ENCODE assay signal across 11 cellular contexts in the genomic region with DNA sequence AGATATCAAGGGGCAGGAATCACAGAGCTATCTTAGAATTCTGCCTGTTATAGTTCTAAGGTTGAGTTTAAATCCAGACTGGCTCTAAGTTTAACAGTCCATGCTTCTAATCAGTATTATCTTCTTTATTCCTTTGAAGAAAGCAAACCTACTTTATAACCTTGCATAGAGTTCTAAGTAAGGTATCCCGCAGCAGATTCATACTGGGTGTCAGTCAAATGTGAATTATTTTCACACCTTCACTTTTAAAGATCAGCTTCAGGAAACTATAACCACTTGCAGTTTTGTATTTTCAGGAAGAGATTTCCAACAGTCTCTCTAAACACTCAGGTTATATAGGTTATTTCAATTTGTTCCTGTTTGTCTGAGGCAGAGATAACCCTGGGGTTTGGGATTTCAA. TPM values are rescaled to one million over a fixed set of nuclear protein-coding genes. Genes with fewer than 3 reads are reported as not detected.
A peak's percentile ranks its signal among the peaks of the same experiment; 100 is the strongest.
DNase-seq lines count a peak whose midpoint lies in the region; ATAC-seq and TF ChIP-seq lines count a peak whose summit lies in the region.
"Had no signal": no experiment of that assay in that cellular context is flagged by ENCODE, and none has a peak within 500 bp of the region (broad histone marks: within the 10 kb centered on the region; RNA-seq: fewer than 3 reads in every experiment).

No MANE protein-coding gene starts in this region.

- peak overlapping the region; percentile 58 to 87 (median 71) for H3K27ac Mint-ChIP-seq in CD14-positive monocyte
- peak overlapping the region; percentile 89 for H3K27ac Mint-ChIP-seq in activated T-helper 1 cell treated with anti-CD3 and anti-CD28 coated beads, Interleukin-12 subunit alpha, Interleukin-12 subunit beta, Interleukin-2, Interleukin-4 antibody, amounts not matched to agents 30 ng/mL and 10 ng/mL and 1 ng/mL, durations not matched to agents 14 hours and 24 hours and 36 hours
- no peak overlapping the region for H3K27ac Mint-ChIP-seq in WTC11

- H3K9me3 Mint-ChIP-seq in CD14-positive monocyte (peaks cover 0 to 2% (median 0%) of the 10 kb centered on the region in 7 donors), WTC11 (no peaks in the 10 kb centered on the region)
- no peaks in the 10 kb centered on the region for H3K9me3 Mint-ChIP-seq in activated T-helper 1 cell treated with anti-CD3 and anti-CD28 coated beads, Interleukin-12 subunit alpha, Interleukin-12 subunit beta, Interleukin-2, Interleukin-4 antibody, amounts not matched to agents 30 ng/mL and 10 ng/mL and 1 ng/mL, durations not matched to agents 14 hours and 24 hours and 36 hours

- peaks cover 8 to 15% of the 10 kb centered on the region in 2 donors for H3K36me3 Mint-ChIP-seq in CD14-positive monocyte
- peaks cover 50% of the 10 kb centered on the region for H3K36me3 Mint-ChIP-seq in activated T-helper 1 cell treated with anti-CD3 and anti-CD28 coated beads, Interleukin-12 subunit alpha, Interleukin-12 subunit beta, Interleukin-2, Interleukin-4 antibody, amounts not matched to agents 30 ng/mL and 10 ng/mL and 1 ng/mL, durations not matched to agents 14 hours and 24 hours and 36 hours (ENCODE audit: low read depth)
- H3K36me3 Mint-ChIP-seq in WTC11, result 0 out of 2 replicates have a peak, but pooled peaks cover 2% of the 10 kb centered on the region

- CTCF ChIA-PET in WTC11 (lab: Charles Lee), result interaction anchor here (0.6 kb wide), 1 partner anchor 25 kb away, joined by 4 read pairs; no protein-coding TSS in a partner anchor

- no peak for DNase-seq in CD14-positive monocyte (ENCODE audit: low spot score)
- no peak for DNase-seq in activated T-helper 1 cell treated with anti-CD3 and anti-CD28 coated beads, Interleukin-12 subunit alpha, Interleukin-12 subunit beta, Interleukin-2, Interleukin-4 antibody, amounts not matched to agents 30 ng/mL and 10 ng/mL and 1 ng/mL, durations not matched to agents 14 hours and 24 hours and 36 hours (ENCODE audit: low spot score)
- no peak for DNase-seq in NCI-H2107 (lab: John Stamatoyannopoulos, UW)
- DNase-seq in stimulated activated CD4-positive, alpha-beta T cell treated with anti-CD3 and anti-CD28 coated beads, Interleukin-2, amount 100 ng/mL, for 48 hours, result no peak
- no peak for DNase-seq in WTC11 (ENCODE audit: low spot score)
- no peak for DNase-seq in NCI-H345 treated with DMSO at 0.1 percent for 48 hours (lab: John Stamatoyannopoulos, UW; ENCODE audit: unreplicated experiment)
- DNase-seq: heart right ventricle, NCI-H774 had no signal

- intact Hi-C loops in CD14-positive monocyte (cut with micrococcal nuclease), result no loop called here
- intact Hi-C loops in activated T-helper 1 cell treated with anti-CD3 and anti-CD28 coated beads, Interleukin-12 subunit alpha, Interleukin-12 subunit beta, Interleukin-2, Interleukin-4 antibody, amounts not matched to agents 30 ng/mL and 10 ng/mL and 1 ng/mL, durations not matched to agents 14 hours and 24 hours and 36 hours (cut with micrococcal nuclease), result loop anchor here (1.0 to 10.0 kb wide), 6 partner anchors 21 to 626 kb away; a partner anchor contains a TSS

- peaks cover 0 to 2% (median 0%) of the 10 kb centered on the region in 3 donors for H3K27me3 Mint-ChIP-seq in CD14-positive monocyte (ENCODE audit: low read depth in 3 of 3)
- H3K27me3 Mint-ChIP-seq in activated T-helper 1 cell treated with anti-CD3 and anti-CD28 coated beads, Interleukin-12 subunit alpha, Interleukin-12 subunit beta, Interleukin-2, Interleukin-4 antibody, amounts not matched to agents 30 ng/mL and 10 ng/mL and 1 ng/mL, durations not matched to agents 14 hours and 24 hours and 36 hours (ENCODE audit: insufficient read depth), result no peaks in the 10 kb centered on the region
- H3K27me3 Mint-ChIP-seq in WTC11 (ENCODE audit: low read depth), result no peaks in the 10 kb centered on the region

- H3K4me1 Mint-ChIP-seq in CD14-positive monocyte, result peaks cover 30% of the 10 kb centered on the region
- H3K4me1 Mint-ChIP-seq in activated T-helper 1 cell treated with anti-CD3 and anti-CD28 coated beads, Interleukin-12 subunit alpha, Interleukin-12 subunit beta, Interleukin-2, Interleukin-4 antibody, amounts not matched to agents 30 ng/mL and 10 ng/mL and 1 ng/mL, durations not matched to agents 14 hours and 24 hours and 36 hours (ENCODE audit: low read depth), result peaks cover 70% of the 10 kb centered on the region
- peaks cover 11% of the 10 kb centered on the region for H3K4me1 Mint-ChIP-seq in WTC11

- POLR2A ChIA-PET in WTC11 (lab: Charles Lee), result no interaction called here

- ATAC-seq in GM19397 (IDR thresholded peaks at IDR 0.05; ENCODE audit: unreplicated experiment), result peak; percentile 15
- ATAC-seq in HG03097 (IDR thresholded peaks at IDR 0.05; ENCODE audit: low FRiP score, unreplicated experiment), result peak; percentile 7
- ATAC-seq in WTC11, result no peak

- H3K4me3 Mint-ChIP-seq in CD14-positive monocyte, result no peak overlapping the region
- H3K4me3 Mint-ChIP-seq in activated T-helper 1 cell treated with anti-CD3 and anti-CD28 coated beads, Interleukin-12 subunit alpha, Interleukin-12 subunit beta, Interleukin-2, Interleukin-4 antibody, amounts not matched to agents 30 ng/mL and 10 ng/mL and 1 ng/mL, durations not matched to agents 14 hours and 24 hours and 36 hours, result peak overlapping the region; percentile 73
- H3K4me3 Mint-ChIP-seq in WTC11, result no peak overlapping the region

- TF ChIP-seq CTCF in CD14-positive monocyte (IDR thresholded peaks at IDR 0.05) (no peak), WTC11 (IDR thresholded peaks at IDR 0.05) (no peak)

TF ChIP-seq in WTC11, 78 proteins besides CTCF, POLR2A, EP300 and RAD21:
- TF ChIP-seq, protein P1, sequence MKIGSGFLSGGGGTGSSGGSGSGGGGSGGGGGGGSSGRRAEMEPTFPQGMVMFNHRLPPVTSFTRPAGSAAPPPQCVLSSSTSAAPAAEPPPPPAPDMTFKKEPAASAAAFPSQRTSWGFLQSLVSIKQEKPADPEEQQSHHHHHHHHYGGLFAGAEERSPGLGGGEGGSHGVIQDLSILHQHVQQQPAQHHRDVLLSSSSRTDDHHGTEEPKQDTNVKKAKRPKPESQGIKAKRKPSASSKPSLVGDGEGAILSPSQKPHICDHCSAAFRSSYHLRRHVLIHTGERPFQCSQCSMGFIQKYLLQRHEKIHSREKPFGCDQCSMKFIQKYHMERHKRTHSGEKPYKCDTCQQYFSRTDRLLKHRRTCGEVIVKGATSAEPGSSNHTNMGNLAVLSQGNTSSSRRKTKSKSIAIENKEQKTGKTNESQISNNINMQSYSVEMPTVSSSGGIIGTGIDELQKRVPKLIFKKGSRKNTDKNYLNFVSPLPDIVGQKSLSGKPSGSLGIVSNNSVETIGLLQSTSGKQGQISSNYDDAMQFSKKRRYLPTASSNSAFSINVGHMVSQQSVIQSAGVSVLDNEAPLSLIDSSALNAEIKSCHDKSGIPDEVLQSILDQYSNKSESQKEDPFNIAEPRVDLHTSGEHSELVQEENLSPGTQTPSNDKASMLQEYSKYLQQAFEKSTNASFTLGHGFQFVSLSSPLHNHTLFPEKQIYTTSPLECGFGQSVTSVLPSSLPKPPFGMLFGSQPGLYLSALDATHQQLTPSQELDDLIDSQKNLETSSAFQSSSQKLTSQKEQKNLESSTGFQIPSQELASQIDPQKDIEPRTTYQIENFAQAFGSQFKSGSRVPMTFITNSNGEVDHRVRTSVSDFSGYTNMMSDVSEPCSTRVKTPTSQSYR (CRISPR knock-in tag; IDR thresholded peaks at IDR 0.05), result no peak
- no peak for TF ChIP-seq ZNF396 (CRISPR knock-in tag; IDR thresholded peaks at IDR 0.05; ENCODE audit: borderline replicate concordance)
TF ChIP-seq in WTC11: peak in this region for 0.

RNA-seq across cellular contexts. Expression of a gene that starts 21.2 kb away (rescaled TPM):
- polyA plus RNA-seq in CD14-positive monocyte, result under 1 TPM; 0.07 to 0.10 TPM
- 36.1 and 37.5 TPM in 2 replicates for total RNA-seq in activated T-helper 1 cell treated with anti-CD3 and anti-CD28 coated beads, Interleukin-12 subunit alpha, Interleukin-12 subunit beta, Interleukin-2, Interleukin-4 antibody, amounts not matched to agents 30 ng/mL and 10 ng/mL and 1 ng/mL, durations not matched to agents 14 hours and 24 hours and 36 hours
- total RNA-seq in WTC11 (2021), result 3.9 to 4.6 TPM (median 4.2 TPM) in 3 replicates

RNA-seq across cellular contexts. Expression of a gene that starts 49.6 kb away (rescaled TPM):
- polyA plus RNA-seq in CD14-positive monocyte, result 1 to 10 TPM; 2.7 to 3.5 TPM
- 0.16 TPM in 1 of 2 replicates, not detected in the other for total RNA-seq in activated T-helper 1 cell treated with anti-CD3 and anti-CD28 coated beads, Interleukin-12 subunit alpha, Interleukin-12 subunit beta, Interleukin-2, Interleukin-4 antibody, amounts not matched to agents 30 ng/mL and 10 ng/mL and 1 ng/mL, durations not matched to agents 14 hours and 24 hours and 36 hours
- total RNA-seq in WTC11 (2021), result not detected in 3 replicates
- total RNA-seq: cerebellum had no signal

RNA-seq across cellular contexts. Expression of a gene that starts 51.4 kb away (rescaled TPM):
- 10 to 100 TPM in 1 of 2 donors, 1 to 10 TPM in 1; 6.8 to 12.3 TPM for polyA plus RNA-seq in CD14-positive monocyte
- 10.9 and 12.2 TPM in 2 replicates for total RNA-seq in activated T-helper 1 cell treated with anti-CD3 and anti-CD28 coated beads, Interleukin-12 subunit alpha, Interleukin-12 subunit beta, Interleukin-2, Interleukin-4 antibody, amounts not matched to agents 30 ng/mL and 10 ng/mL and 1 ng/mL, durations not matched to agents 14 hours and 24 hours and 36 hours
- 4.4 to 7.3 TPM (median 5.3 TPM) in 3 replicates for total RNA-seq in WTC11 (2021)
